Comparison of ENCODE assay signal across 37 cellular contexts in genomic region chr12:70372881-70373280, GRCh38.
"Had no signal": no experiment of that assay in that cellular context is flagged by ENCODE, and none has a peak within 500 bp of the region (broad histone marks: within the 10 kb centered on the region; RNA-seq: fewer than 3 reads in every experiment).

No MANE protein-coding gene starts in this region.

- H3K9me3 Mint-ChIP-seq: activated naive CD4-positive, alpha-beta T cell treated with anti-CD3 and anti-CD28 coated beads for 36 hours; activated naive CD4-positive, alpha-beta T cell treated with anti-CD3 and anti-CD28 coated beads, Interleukin-2, amount 10 ng/mL, durations not matched to agents 7 days and 5 days; activated naive CD4-positive, alpha-beta T cell treated with anti-CD3 and anti-CD28 coated beads, Interleukin-2, amount 50 U/mL, for 24 hours; activated naive CD4-positive, alpha-beta T cell treated with anti-CD3 and anti-CD28 coated beads, Interleukin-2, amount 50 U/mL, for 72 hours; activated naive CD8-positive, alpha-beta T cell treated with anti-CD3 and anti-CD28 coated beads for 36 hours; activated naive CD8-positive, alpha-beta T cell treated with anti-CD3 and anti-CD28 coated beads, Interleukin-2, amount 50 U/mL, for 24 hours; activated T-cell treated with anti-CD3 and anti-CD28 coated beads, Interleukin-2, amount 50 U/mL, for 24 hours; activated T-cell treated with anti-CD3 and anti-CD28 coated beads, Interleukin-2, amount 50 U/mL, for 4 hours; activated T-cell treated with anti-CD3 and anti-CD28 coated beads, Interleukin-2, amount 50 U/mL, for 72 hours; activated T-helper 1 cell treated with anti-CD3 and anti-CD28 coated beads, Interleukin-12 subunit alpha, Interleukin-12 subunit beta, Interleukin-2, Interleukin-4 antibody, amounts not matched to agents 30 ng/mL and 10 ng/mL and 1 ng/mL, durations not matched to agents 14 hours and 24 hours and 36 hours; activated T-helper 17 cell treated with anti-CD3 and anti-CD28 coated beads, Interleukin-2, amount 50 U/mL, for 72 hours; activated T-helper 2 cell treated with anti-CD3 and anti-CD28 coated beads, Interferon-gamma antibody, Interleukin-2, Interleukin-4, amounts not matched to agents 10 μg/mL and 5 μg/mL and 100 μg/mL, durations not matched to agents 14 hours and 24 hours and 36 hours; central memory CD8-positive, alpha-beta T cell had no signal

- DNase-seq: activated effector memory CD4-positive, alpha-beta T cell treated with anti-CD3 and anti-CD28 coated beads, Interleukin-2, amount 50 U/mL, for 16 hours; activated effector memory CD4-positive, alpha-beta T cell treated with Interleukin-2 at 50 U/mL for 16 hours; activated gamma-delta T cell; activated gamma-delta T cell treated with Interleukin-2 at 50 U/mL for 16 hours; activated naive CD4-positive, alpha-beta T cell; activated naive CD4-positive, alpha-beta T cell treated with anti-CD3 and anti-CD28 coated beads for 36 hours; activated naive CD4-positive, alpha-beta T cell treated with anti-CD3 and anti-CD28 coated beads, Interleukin-2, amount 10 ng/mL, durations not matched to agents 7 days and 5 days; activated naive CD4-positive, alpha-beta T cell treated with anti-CD3 and anti-CD28 coated beads, Interleukin-2, amount 50 U/mL, for 16 hours; activated naive CD4-positive, alpha-beta T cell treated with Interleukin-2 at 50 U/mL for 16 hours; activated naive CD8-positive, alpha-beta T cell treated with anti-CD3 and anti-CD28 coated beads for 36 hours; activated naive CD8-positive, alpha-beta T cell treated with anti-CD3 and anti-CD28 coated beads, Interleukin-2, amount 10 ng/mL, durations not matched to agents 7 days and 5 days; activated naive CD8-positive, alpha-beta T cell treated with anti-CD3 and anti-CD28 coated beads, Interleukin-2, amount 50 U/mL, for 24 hours; activated T-cell treated with anti-CD3 and anti-CD28 coated beads, Interleukin-2, amount 50 U/mL, for 1 hour; activated T-cell treated with anti-CD3 and anti-CD28 coated beads, Interleukin-2, amount 50 U/mL, for 24 hours; activated T-cell treated with anti-CD3 and anti-CD28 coated beads, Interleukin-2, amount 50 U/mL, for 4 hours; activated T-cell treated with anti-CD3 and anti-CD28 coated beads, Interleukin-2, amount 50 U/mL, for 48 hours; activated T-cell treated with anti-CD3 and anti-CD28 coated beads, Interleukin-2, amount 50 U/mL, for 72 hours; adrenal gland; amniotic stem cell; amygdala; anterior cingulate cortex; aorta; brain microvascular endothelial cell; caudate nucleus; central memory CD4-positive, alpha-beta T cell; cerebellar nuclear complex had no signal

- H3K9me3 ChIP-seq: adrenal gland, ascending aorta, breast epithelium had no signal

- H3K4me1 ChIP-seq: ascending aorta, breast epithelium had no signal

- H3K36me3 Mint-ChIP-seq: activated naive CD4-positive, alpha-beta T cell treated with anti-CD3 and anti-CD28 coated beads, Interleukin-2, amount 10 ng/mL, durations not matched to agents 7 days and 5 days; activated naive CD4-positive, alpha-beta T cell treated with anti-CD3 and anti-CD28 coated beads, Interleukin-2, amount 50 U/mL, for 24 hours; activated naive CD8-positive, alpha-beta T cell treated with anti-CD3 and anti-CD28 coated beads, Interleukin-2, amount 10 ng/mL, durations not matched to agents 7 days and 5 days had no signal

- H3K4me3 ChIP-seq: adrenal gland, ascending aorta, breast epithelium, cardiac muscle cell had no signal

- H3K4me3 Mint-ChIP-seq: activated naive CD4-positive, alpha-beta T cell treated with anti-CD3 and anti-CD28 coated beads for 36 hours; activated naive CD4-positive, alpha-beta T cell treated with anti-CD3 and anti-CD28 coated beads, Interleukin-2, amount 10 ng/mL, durations not matched to agents 7 days and 5 days; activated naive CD4-positive, alpha-beta T cell treated with anti-CD3 and anti-CD28 coated beads, Interleukin-2, amount 50 U/mL, for 24 hours; activated naive CD8-positive, alpha-beta T cell; activated naive CD8-positive, alpha-beta T cell treated with anti-CD3 and anti-CD28 coated beads for 36 hours; activated naive CD8-positive, alpha-beta T cell treated with anti-CD3 and anti-CD28 coated beads, Interleukin-2, amount 10 ng/mL, durations not matched to agents 7 days and 5 days; activated naive CD8-positive, alpha-beta T cell treated with anti-CD3 and anti-CD28 coated beads, Interleukin-2, amount 50 U/mL, for 24 hours; activated T-cell treated with anti-CD3 and anti-CD28 coated beads, Interleukin-2, amount 50 U/mL, for 24 hours; activated T-cell treated with anti-CD3 and anti-CD28 coated beads, Interleukin-2, amount 50 U/mL, for 4 hours; activated T-cell treated with anti-CD3 and anti-CD28 coated beads, Interleukin-2, amount 50 U/mL, for 72 hours; activated T-helper 1 cell treated with anti-CD3 and anti-CD28 coated beads, Interleukin-12 subunit alpha, Interleukin-12 subunit beta, Interleukin-2, Interleukin-4 antibody, amounts not matched to agents 30 ng/mL and 10 ng/mL and 1 ng/mL, durations not matched to agents 14 hours and 24 hours and 36 hours; activated T-helper 17 cell treated with anti-CD3 and anti-CD28 coated beads, Interleukin-2, amount 50 U/mL, for 72 hours; brain; central memory CD8-positive, alpha-beta T cell had no signal

- H3K27ac Mint-ChIP-seq: activated naive CD4-positive, alpha-beta T cell treated with anti-CD3 and anti-CD28 coated beads for 36 hours; activated naive CD4-positive, alpha-beta T cell treated with anti-CD3 and anti-CD28 coated beads, Interleukin-2, amount 10 ng/mL, durations not matched to agents 7 days and 5 days; activated naive CD4-positive, alpha-beta T cell treated with anti-CD3 and anti-CD28 coated beads, Interleukin-2, amount 50 U/mL, for 24 hours; activated naive CD4-positive, alpha-beta T cell treated with anti-CD3 and anti-CD28 coated beads, Interleukin-2, amount 50 U/mL, for 72 hours; activated naive CD8-positive, alpha-beta T cell; activated naive CD8-positive, alpha-beta T cell treated with anti-CD3 and anti-CD28 coated beads for 36 hours; activated naive CD8-positive, alpha-beta T cell treated with anti-CD3 and anti-CD28 coated beads, Interleukin-2, amount 10 ng/mL, durations not matched to agents 7 days and 5 days; activated naive CD8-positive, alpha-beta T cell treated with anti-CD3 and anti-CD28 coated beads, Interleukin-2, amount 50 U/mL, for 24 hours; activated T-cell treated with anti-CD3 and anti-CD28 coated beads, Interleukin-2, amount 50 U/mL, for 24 hours; activated T-cell treated with anti-CD3 and anti-CD28 coated beads, Interleukin-2, amount 50 U/mL, for 72 hours; activated T-helper 1 cell treated with anti-CD3 and anti-CD28 coated beads, Interleukin-12 subunit alpha, Interleukin-12 subunit beta, Interleukin-2, Interleukin-4 antibody, amounts not matched to agents 30 ng/mL and 10 ng/mL and 1 ng/mL, durations not matched to agents 14 hours and 24 hours and 36 hours; activated T-helper 17 cell treated with anti-CD3 and anti-CD28 coated beads, Interleukin-2, amount 50 U/mL, for 72 hours; activated T-helper 2 cell treated with anti-CD3 and anti-CD28 coated beads, Interferon-gamma antibody, Interleukin-2, Interleukin-4, amounts not matched to agents 10 μg/mL and 5 μg/mL and 100 μg/mL, durations not matched to agents 14 hours and 24 hours and 36 hours; brain had no signal

- H3K27me3 Mint-ChIP-seq: activated naive CD4-positive, alpha-beta T cell treated with anti-CD3 and anti-CD28 coated beads, Interleukin-2, amount 50 U/mL, for 24 hours; activated naive CD8-positive, alpha-beta T cell; activated naive CD8-positive, alpha-beta T cell treated with anti-CD3 and anti-CD28 coated beads for 36 hours; activated naive CD8-positive, alpha-beta T cell treated with anti-CD3 and anti-CD28 coated beads, Interleukin-2, amount 50 U/mL, for 24 hours; activated T-cell treated with anti-CD3 and anti-CD28 coated beads, Interleukin-2, amount 50 U/mL, for 24 hours; activated T-helper 17 cell treated with anti-CD3 and anti-CD28 coated beads, Interleukin-2, amount 50 U/mL, for 72 hours; brain; central memory CD8-positive, alpha-beta T cell had no signal

- ATAC-seq: activated naive CD4-positive, alpha-beta T cell treated with anti-CD3 and anti-CD28 coated beads, Interleukin-2, amount 50 U/mL, for 72 hours; activated naive CD8-positive, alpha-beta T cell treated with anti-CD3 and anti-CD28 coated beads, Interleukin-2, amount 50 U/mL, for 24 hours; activated T-cell treated with anti-CD3 and anti-CD28 coated beads, Interleukin-2, amount 50 U/mL, for 4 hours; activated T-cell treated with anti-CD3 and anti-CD28 coated beads, Interleukin-2, amount 50 U/mL, for 72 hours; activated T-helper 17 cell treated with anti-CD3 and anti-CD28 coated beads, Interleukin-2, amount 50 U/mL, for 72 hours had no signal

- H3K27me3 ChIP-seq: adrenal gland, ascending aorta, brain microvascular endothelial cell, breast epithelium, cardiac muscle cell had no signal

- H3K36me3 ChIP-seq: adrenal gland, ascending aorta, brain microvascular endothelial cell, breast epithelium, cardiac muscle cell had no signal

- H3K4me1 Mint-ChIP-seq: activated naive CD4-positive, alpha-beta T cell treated with anti-CD3 and anti-CD28 coated beads, Interleukin-2, amount 50 U/mL, for 24 hours; activated T-helper 17 cell treated with anti-CD3 and anti-CD28 coated beads, Interleukin-2, amount 50 U/mL, for 72 hours; central memory CD8-positive, alpha-beta T cell had no signal

- H3K27ac ChIP-seq: adrenal gland, ascending aorta, brain microvascular endothelial cell, breast epithelium, cardiac muscle cell had no signal
